Comparison of ENCODE assay signal across 18 cellular contexts in the genomic region with DNA sequence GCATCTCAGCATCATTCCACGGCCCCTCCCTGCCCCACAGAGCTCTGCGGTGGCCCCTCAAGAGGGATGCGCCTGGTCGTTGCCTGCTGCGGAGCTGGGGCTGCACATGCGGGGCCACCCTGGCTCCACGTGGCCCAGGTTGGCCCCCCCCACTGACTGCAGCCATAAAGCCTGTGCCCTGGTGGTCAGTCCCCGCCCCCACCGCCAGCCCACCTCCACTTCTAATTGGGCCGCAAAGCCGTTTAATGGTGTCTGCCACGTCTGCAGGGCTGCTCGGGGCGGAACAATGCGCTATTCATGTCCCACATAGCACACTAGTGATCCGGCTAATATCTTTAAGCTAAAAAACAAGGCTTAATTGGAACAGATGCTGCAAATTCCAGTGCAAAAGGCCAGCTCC. TPM values are rescaled to one million over a fixed set of nuclear protein-coding genes. Genes with fewer than 3 reads are reported as not detected.
"Had no signal": no experiment of that assay in that cellular context is flagged by ENCODE, and none has a peak within 500 bp of the region (broad histone marks: within the 10 kb centered on the region; RNA-seq: fewer than 3 reads in every experiment).

No MANE protein-coding gene starts in this region.

- DNase-seq: activated CD4-positive, alpha-beta memory T cell treated with anti-CD3 and anti-CD28 coated beads for 36 hours; activated CD4-positive, alpha-beta T cell treated with anti-CD3 and anti-CD28 coated beads for 1 hour; activated naive CD4-positive, alpha-beta T cell treated with anti-CD3 and anti-CD28 coated beads for 36 hours; central memory CD4-positive, alpha-beta T cell; dermis blood vessel endothelial cell; endodermal cell; erythroblast; kidney glomerular epithelial cell; lower lobe of right lung; occipital lobe; T-helper 9 cell had no signal

- H3K36me3 Mint-ChIP-seq: activated CD4-positive, alpha-beta memory T cell treated with anti-CD3 and anti-CD28 coated beads for 36 hours; naive thymus-derived CD8-positive, alpha-beta T cell had no signal

- H3K36me3 ChIP-seq: lower lobe of right lung had no signal

- H3K27me3 ChIP-seq: hepatocyte had no signal

- ATAC-seq: lower lobe of right lung; naive thymus-derived CD8-positive, alpha-beta T cell had no signal

- H3K27ac ChIP-seq: hepatocyte, lower lobe of right lung had no signal

- H3K4me1 Mint-ChIP-seq: endodermal cell; naive thymus-derived CD8-positive, alpha-beta T cell had no signal

- H3K4me1 ChIP-seq: lower lobe of right lung had no signal

- H3K4me3 Mint-ChIP-seq: activated CD4-positive, alpha-beta memory T cell treated with anti-CD3 and anti-CD28 coated beads for 36 hours; activated naive CD4-positive, alpha-beta T cell treated with anti-CD3 and anti-CD28 coated beads for 36 hours; activated T-helper 1 cell treated with anti-CD3 and anti-CD28 coated beads, Interleukin-12 subunit alpha, Interleukin-12 subunit beta, Interleukin-2, Interleukin-4 antibody, amounts not matched to agents 30 ng/mL and 10 ng/mL and 1 ng/mL, durations not matched to agents 14 hours and 24 hours and 36 hours; endodermal cell had no signal

- H3K27ac Mint-ChIP-seq: activated CD4-positive, alpha-beta memory T cell treated with anti-CD3 and anti-CD28 coated beads for 36 hours; activated naive CD4-positive, alpha-beta T cell treated with anti-CD3 and anti-CD28 coated beads for 36 hours; activated T-helper 1 cell treated with anti-CD3 and anti-CD28 coated beads, Interleukin-12 subunit alpha, Interleukin-12 subunit beta, Interleukin-2, Interleukin-4 antibody, amounts not matched to agents 30 ng/mL and 10 ng/mL and 1 ng/mL, durations not matched to agents 14 hours and 24 hours and 36 hours; endodermal cell had no signal

- H3K4me3 ChIP-seq: hepatocyte, lower lobe of right lung had no signal

- H3K9me3 ChIP-seq: lower lobe of right lung had no signal

RNA-seq across cellular contexts. Expression of a gene that starts 33.5 kb away (rescaled TPM):
- total RNA-seq: activated CD4-positive, alpha-beta memory T cell treated with anti-CD3 and anti-CD28 coated beads for 36 hours; activated naive CD4-positive, alpha-beta T cell treated with anti-CD3 and anti-CD28 coated beads for 36 hours; activated T-helper 1 cell treated with anti-CD3 and anti-CD28 coated beads, Interleukin-12 subunit alpha, Interleukin-12 subunit beta, Interleukin-2, Interleukin-4 antibody, amounts not matched to agents 30 ng/mL and 10 ng/mL and 1 ng/mL, durations not matched to agents 14 hours and 24 hours and 36 hours; dermis blood vessel endothelial cell; endodermal cell; hepatocyte; lower lobe of right lung; mononuclear cell; naive thymus-derived CD8-positive, alpha-beta T cell; occipital lobe; pulmonary artery endothelial cell; SK-MEL-5; ureter had no signal
